Comparison of ENCODE assay signal across 8 cellular contexts in the genomic region with DNA sequence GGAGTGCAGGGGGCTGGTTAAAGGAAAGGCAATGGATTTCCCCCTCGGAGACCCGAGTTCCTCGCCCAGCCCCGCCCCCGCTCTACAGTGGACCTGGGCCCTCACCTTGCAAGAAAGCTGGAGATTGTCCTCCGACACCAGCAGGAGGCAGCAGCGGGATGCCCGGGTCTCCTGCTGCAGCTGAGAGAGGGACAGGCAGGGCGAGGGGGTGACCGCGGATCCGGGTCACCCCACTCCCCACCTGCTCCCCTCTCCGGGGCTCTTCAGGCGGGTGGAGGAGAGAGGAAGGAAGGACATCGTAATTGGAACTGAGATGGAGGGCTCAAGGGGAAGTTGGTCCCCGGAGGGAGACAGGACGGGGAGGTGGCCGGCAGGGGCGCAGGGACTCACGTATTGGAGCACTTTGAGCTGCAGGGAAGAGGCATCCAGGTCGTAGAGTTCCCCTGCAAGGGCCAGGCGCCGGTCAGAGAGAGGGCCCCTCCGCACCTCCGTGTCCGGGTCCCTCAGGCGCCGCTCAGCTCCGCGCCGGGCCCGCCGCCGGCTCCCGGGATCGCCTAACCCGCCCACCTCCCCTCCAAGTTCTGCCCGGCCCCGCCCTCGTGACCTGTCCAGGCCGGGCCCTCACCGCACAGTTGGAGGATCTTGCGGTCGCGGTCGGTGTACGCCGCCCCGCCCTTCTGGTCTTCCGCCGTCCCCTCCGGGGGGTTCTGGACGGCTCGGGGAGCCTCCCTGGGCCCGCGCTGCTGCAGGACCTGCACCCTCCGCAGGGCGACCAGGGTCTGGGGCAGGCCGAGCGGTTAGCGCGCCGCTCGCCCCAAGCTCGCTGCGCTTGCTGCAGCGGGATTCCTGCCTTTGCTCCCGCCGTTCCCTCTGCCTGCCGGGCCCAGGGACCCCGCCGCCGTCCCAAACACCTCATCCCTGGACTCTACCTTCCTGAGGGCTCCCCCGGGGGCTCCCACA.
DNase-seq lines count a peak whose midpoint lies in the region; ATAC-seq and TF ChIP-seq lines count a peak whose summit lies in the region.

No MANE protein-coding gene starts in this region.

- H3K9ac ChIP-seq in mammary epithelial cell (ENCODE audit: insufficient read depth, low read length) = no peak overlapping the region

- intact Hi-C loops in mammary epithelial cell (cut with micrococcal nuclease) = loop anchor here (1.0 to 10.0 kb wide), 3 partner anchors 53 to 225 kb away; partner anchors contain the start of gene ATG16L2
- intact Hi-C loops in right lobe of liver (cut with DNase I) = loop anchor here in 1 of 2 donors (2.0 kb wide), 1 partner anchor 53 kb away; no protein-coding TSS in a partner anchor

- H2AFZ ChIP-seq in mammary epithelial cell (ENCODE audit: low read depth, low read length) = peak overlapping the region; percentile 35

- H3K36me3 ChIP-seq in mammary epithelial cell (ENCODE audit: insufficient read depth, low read length) = no peaks in the 10 kb centered on the region
- no peaks in the 10 kb centered on the region for H3K36me3 ChIP-seq in right lobe of liver

- no peaks in the 10 kb centered on the region for H3K79me2 ChIP-seq in mammary epithelial cell (ENCODE audit: insufficient read depth, low read length)

- no TSS peak for BruUV-seq in mammary epithelial cell (replicated peaks; lab: Mats Ljungman, UMichigan)

- dilution Hi-C loops in mammary epithelial cell (cut with HindIII; ENCODE audit: low sequenced_read_pairs) = loop anchor here (5.0 kb wide), 1 partner anchor 67 kb away; no protein-coding TSS in a partner anchor

- H3K27ac ChIP-seq in mammary epithelial cell (ENCODE audit: insufficient read depth, low read depth, low read length) (no peak overlapping the region), right lobe of liver (no peak overlapping the region)

- no peak for TF ChIP-seq POLR2A in right lobe of liver (IDR thresholded peaks at IDR 0.05)

- peak overlapping the region; percentile 63 for H3K4me2 ChIP-seq in mammary epithelial cell (ENCODE audit: insufficient read depth, low read depth, low read length)

- H3K4me1 ChIP-seq in mammary epithelial cell (ENCODE audit: insufficient read depth, low read length) = peaks cover 8% of the 10 kb centered on the region
- peaks cover 0 to 10% (median 0%) of the 10 kb centered on the region in 4 donors for H3K4me1 ChIP-seq in right lobe of liver

- in situ Hi-C loops in mammary epithelial cell (cut with MboI; ENCODE audit: low sequenced_read_pairs in 2 of 2) = no loop called here

- WGBS in mammary epithelial cell (ENCODE audit: low coverage, missing lambda C conversion rate) = 13% methylated on average over 24 of the region's 74 CpGs
- 7% methylated on average over 16 of the region's 74 CpGs for WGBS in right lobe of liver (ENCODE audit: insufficient coverage, low coverage, low lambda C conversion rate, missing lambda C conversion rate)

- DNase-seq in NCI-H1694 treated with DMSO at 0.1 percent for 48 hours (lab: John Stamatoyannopoulos, UW) (peak; percentile 28), NCI-H1694 (lab: John Stamatoyannopoulos, UW) (no peak), T-helper 2 cell (peak in 4 of 5 experiments; percentile 17 to 70 (median 26)), mammary epithelial cell (no peak), right lobe of liver (peak in 2 of 3 donors; percentile 44 to 64)
- peak; percentile 35 for DNase-seq in stimulated activated naive CD4-positive, alpha-beta T cell treated with Interleukin-2 at 50 U/mL for 16 hours (lab: John Stamatoyannopoulos, UW)

- peak; percentile 12 to 39 (median 33) for ATAC-seq in right lobe of liver
- no peak for ATAC-seq in GM19035 (IDR thresholded peaks at IDR 0.05; ENCODE audit: unreplicated experiment)
- ATAC-seq in GM21515 (IDR thresholded peaks at IDR 0.05; ENCODE audit: unreplicated experiment) = no peak

- peak; percentile 21 to 55 for TF ChIP-seq CTCF in mammary epithelial cell (conservative IDR thresholded peaks at IDR 0.05 in 1 of 2, IDR thresholded peaks at IDR 0.05 in 1 of 2; ENCODE audit: extremely low read depth in 1 of 2, insufficient read depth in 1 of 2, low read depth in 1 of 2, low read length in 2 of 2)
- peak; percentile 15 to 44 (median 33) for TF ChIP-seq CTCF in right lobe of liver (IDR thresholded peaks at IDR 0.05)

- no peaks in the 10 kb centered on the region for H3K9me3 ChIP-seq in mammary epithelial cell (replicated peaks; ENCODE audit: insufficient read depth, low read length)
- H3K9me3 ChIP-seq in right lobe of liver = no peaks in the 10 kb centered on the region

- CTCF ChIA-PET in mammary epithelial cell (lab: Charles Lee; ENCODE audit: low non-redundant PET) = interaction anchor here (0.7 kb wide), 1 partner anchor 118 kb away, joined by 4 read pairs; no protein-coding TSS in a partner anchor

- H4K20me1 ChIP-seq in mammary epithelial cell (ENCODE audit: insufficient read depth, low read length) = no peaks in the 10 kb centered on the region

- H3K4me3 ChIP-seq in mammary epithelial cell (replicated peaks in 1 of 3; ENCODE audit: insufficient read depth in 1 of 3, low read depth in 2 of 3, low read length in 3 of 3) (peak overlapping the region in 1 of 3 experiments; percentile 12), right lobe of liver (no peak overlapping the region)

- H3K27me3 ChIP-seq in mammary epithelial cell (ENCODE audit: insufficient read depth, low read length) (peaks cover 21% of the 10 kb centered on the region), right lobe of liver (peaks cover 0 to 24% of the 10 kb centered on the region in 2 donors)

Comparison
In these comparisons a context has a peak if more than half of its experiments do, and no peak if none do; other contexts are left out.
1. DNase-seq: peak in NCI-H1694 treated with DMSO at 0.1 percent for 48 hours (single experiment), T-helper 2 cell (4 of 5), right lobe of liver (2 of 3) and stimulated activated naive CD4-positive, alpha-beta T cell treated with Interleukin-2 at 50 U/mL for 16 hours (single experiment); none in NCI-H1694 (single experiment) and mammary epithelial cell (single experiment).
2. ATAC-seq: peak in right lobe of liver (4 of 4); none in GM19035 (single experiment) and GM21515 (single experiment).